Comparison of ENCODE assay signal across 8 cellular contexts in the genomic region with DNA sequence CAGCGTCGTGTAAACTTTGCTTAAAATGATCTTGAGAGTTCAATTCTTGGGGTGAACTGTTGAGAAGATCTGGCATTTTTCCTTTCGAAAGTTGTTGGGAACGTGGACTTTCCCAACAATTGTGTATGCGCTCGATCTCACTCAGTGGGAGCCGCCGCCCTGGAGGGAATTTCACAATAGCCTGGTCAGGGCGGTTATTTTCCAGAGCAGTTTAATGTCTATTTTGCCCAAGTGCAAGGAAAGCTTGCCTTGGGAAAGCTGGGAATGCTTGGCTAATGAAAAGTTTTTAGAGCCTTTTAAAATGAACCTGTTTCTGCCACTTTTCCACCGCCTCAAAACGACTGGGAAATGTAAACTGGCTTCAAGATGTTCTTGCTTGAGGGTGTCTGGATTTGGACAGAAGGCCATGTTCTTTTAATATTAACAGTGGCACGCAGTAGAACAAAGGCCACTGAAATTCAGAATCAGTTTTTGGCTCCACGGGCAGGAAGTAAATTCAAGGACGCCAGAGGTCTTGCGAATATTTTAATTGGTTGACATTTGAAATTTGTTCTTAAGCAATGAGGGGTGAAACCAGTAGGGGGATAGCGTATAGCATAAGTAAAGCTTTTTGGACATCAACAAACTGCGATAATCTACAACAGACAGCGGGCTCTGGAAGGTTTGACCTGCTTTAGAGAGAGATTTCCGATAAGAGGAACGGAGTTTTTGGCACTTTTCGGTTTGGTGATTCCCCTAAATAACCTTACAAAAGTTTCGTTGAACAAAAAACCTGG. TPM values are rescaled to one million over a fixed set of nuclear protein-coding genes. Genes with fewer than 3 reads are reported as not detected.
DNase-seq lines count a peak whose midpoint lies in the region; ATAC-seq, FAIRE-seq and TF ChIP-seq lines count a peak whose summit lies in the region.

No MANE protein-coding gene starts in this region.

- H3K4me3 ChIP-seq in AG10803 (ENCODE audit: low read length) (peak overlapping the region; percentile 71), iPS-20b (ENCODE audit: low read length) (peak overlapping the region; percentile 87; the same call in 1 of the 2 replicates), skeletal muscle tissue (ENCODE audit: low read length in 3 of 3) (peak overlapping the region; percentile 87 to 91 (median 90))

- peak overlapping the region; percentile 98 for H3K27ac Mint-ChIP-seq in MCF 10A (ENCODE audit: low read depth, unreplicated experiment)

- CTCF ChIA-PET in MCF 10A (lab: Yijun Ruan, JAX), result interaction anchor here (0.7 to 5.4 kb wide), 17 partner anchors 8 to 115 kb away, joined by 3 to 46 read pairs (median 5); no protein-coding TSS in a partner anchor

- TF ChIP-seq POLR2A in GM12891 (IDR thresholded peaks at IDR 0.05; ENCODE audit: low read depth, low read length), result peak; percentile 61

- no peaks in the 10 kb centered on the region for H3K9me3 ChIP-seq in iPS-20b (ENCODE audit: insufficient read depth, low read depth, low read length)
- no peaks in the 10 kb centered on the region for H3K9me3 ChIP-seq in skeletal muscle tissue (ENCODE audit: control insufficient read depth in 3 of 3, low read length in 3 of 3)

- H3K36me3 ChIP-seq in iPS-20b (ENCODE audit: insufficient read depth, low read depth, low read length) (no peaks in the 10 kb centered on the region), skeletal muscle tissue (ENCODE audit: control insufficient read depth in 3 of 3, insufficient read depth in 3 of 3, low read length in 3 of 3) (peaks cover 0 to 2% (median 0%) of the 10 kb centered on the region in 3 donors)

- BruUV-seq in MCF 10A (replicated peaks; lab: Mats Ljungman, UMichigan), result TSS peak; percentile 23

- intact Hi-C loops in MCF 10A (cut with micrococcal nuclease), result loop anchor here (2.0 kb wide), 2 partner anchors 46 to 116 kb away; a partner anchor contains a TSS

- H3K4me1 ChIP-seq in iPS-20b (ENCODE audit: insufficient read depth, low read length) (peaks cover 6% of the 10 kb centered on the region; the same call in 1 of the 2 replicates), skeletal muscle tissue (ENCODE audit: control insufficient read depth in 3 of 3, insufficient read depth in 3 of 3, low read length in 3 of 3) (peaks cover 16 to 25% (median 20%) of the 10 kb centered on the region in 3 donors)

- peak; percentile 35 for FAIRE-seq in GM12891 (lab: Jason Lieb, UNC)

- H3K27me3 Mint-ChIP-seq in MCF 10A (ENCODE audit: insufficient read depth, unreplicated experiment), result no peaks in the 10 kb centered on the region

- TF ChIP-seq CTCF in AG10803 (conservative IDR thresholded peaks at IDR 0.05; ENCODE audit: low read length) (peak; percentile 52), MCF 10A (IDR thresholded peaks at IDR 0.05; ENCODE audit: unreplicated experiment) (peak; percentile 22)

- H3K4me3 Mint-ChIP-seq in MCF 10A (ENCODE audit: unreplicated experiment), result peak overlapping the region; percentile 93

- ATAC-seq in HG03097 (IDR thresholded peaks at IDR 0.05; ENCODE audit: low FRiP score, unreplicated experiment), result no peak

- H3K36me3 Mint-ChIP-seq in MCF 10A (ENCODE audit: insufficient read depth, unreplicated experiment), result peaks cover 21% of the 10 kb centered on the region

- H3K4me1 Mint-ChIP-seq in MCF 10A (ENCODE audit: insufficient read depth, unreplicated experiment), result peaks cover 24% of the 10 kb centered on the region

- H3K9ac ChIP-seq in iPS-20b (ENCODE audit: low read depth, low read length) (peak overlapping the region; percentile 90; the same call in 1 of the 2 replicates), skeletal muscle tissue (ENCODE audit: low read depth in 1 of 3, low read length in 3 of 3) (peak overlapping the region; percentile 93 to 99 (median 98))

- H3K27me3 ChIP-seq in iPS-20b (ENCODE audit: insufficient read depth, low read length) (no peaks in the 10 kb centered on the region), skeletal muscle tissue (ENCODE audit: control insufficient read depth in 3 of 3, insufficient read depth in 3 of 3, low read length in 3 of 3) (no peaks in the 10 kb centered on the region)

- no peaks in the 10 kb centered on the region for H3K9me3 Mint-ChIP-seq in MCF 10A (ENCODE audit: unreplicated experiment)

- POLR2A ChIA-PET in MCF 10A (lab: Yijun Ruan, JAX), result interaction anchor here (0.6 to 8.0 kb wide), 33 partner anchors 10 to 663 kb away, joined by 3 to 198 read pairs (median 5); a partner anchor contains a TSS

- DNase-seq in AG10803 (ENCODE audit: low read depth) (peak; percentile 90), GM12891 (ENCODE audit: insufficient read length, low spot score) (no peak), HT1080 (ENCODE audit: low read depth) (peak; percentile 41), RKO (ENCODE audit: low spot score) (peak; percentile 90), MCF 10A (ENCODE audit: unreplicated experiment) (peak; percentile 92)

- H3K27ac ChIP-seq in iPS-20b (ENCODE audit: low read length) (peak overlapping the region; percentile 18), skeletal muscle tissue (ENCODE audit: low read depth, low read length) (peak overlapping the region; percentile 98)

TF ChIP-seq in GM12891, 5 proteins besides CTCF, POLR2A, EP300 and RAD21:
- peak; percentile 55 for TF ChIP-seq SPI1 (IDR thresholded peaks at IDR 0.05; ENCODE audit: low read depth, low read length)
- no peak for TF ChIP-seq PAX5 (IDR thresholded peaks at IDR 0.05; ENCODE audit: insufficient read depth, low read length, severe bottlenecking)
- no peak for TF ChIP-seq POU2F2 (IDR thresholded peaks at IDR 0.05; ENCODE audit: low read depth, low read length)
- TF ChIP-seq TAF1 (IDR thresholded peaks at IDR 0.05; ENCODE audit: low read depth, low read length), result peak; percentile 68
- TF ChIP-seq POLR2AphosphoS5 (IDR thresholded peaks at IDR 0.05; ENCODE audit: low read depth, low read length), result peak; percentile 77

RNA-seq across cellular contexts. Expression of a gene that starts 1.2 kb away (rescaled TPM):
- 139 TPM for polyA plus RNA-seq in GM12891 (2012; ENCODE audit: low read depth, missing spikeins)
- 7.4 and 10.5 TPM in 2 replicates for total RNA-seq in HT1080 (2014; rRNA removed; shearing (Covaris generic))
- 15.0 and 17.9 TPM in 2 replicates for polyA plus RNA-seq in HT1080 (2015; cell fraction: cytosol; rRNA removed)
- polyA plus RNA-seq in HT1080 (2015; cell fraction: nucleus; rRNA removed), result 24.2 and 29.3 TPM in 2 replicates
- 69.2 and 70.1 TPM in 2 replicates for total RNA-seq in MCF 10A (2022)
- 62.6 TPM for total RNA-seq in skeletal muscle tissue

RNA-seq across cellular contexts. Expression of a gene that starts 45.3 kb away (rescaled TPM):
- polyA plus RNA-seq in GM12891 (2012; ENCODE audit: low read depth, missing spikeins), result 149 TPM
- 134 and 165 TPM in 2 replicates for total RNA-seq in HT1080 (2014; rRNA removed; shearing (Covaris generic))
- 144 and 145 TPM in 2 replicates for polyA plus RNA-seq in HT1080 (2015; cell fraction: cytosol; rRNA removed)
- 49.4 and 50.7 TPM in 2 replicates for polyA plus RNA-seq in HT1080 (2015; cell fraction: nucleus; rRNA removed)
- total RNA-seq in MCF 10A (2022), result 78.0 and 94.9 TPM in 2 replicates
- total RNA-seq in skeletal muscle tissue, result 87.7 TPM

RNA-seq across cellular contexts. Expression of a gene that starts 45.7 kb away (rescaled TPM):
- 3.0 TPM for polyA plus RNA-seq in GM12891 (2012; ENCODE audit: low read depth, missing spikeins)
- 1.8 and 4.0 TPM in 2 replicates for total RNA-seq in HT1080 (2014; rRNA removed; shearing (Covaris generic))
- polyA plus RNA-seq in HT1080 (2015; cell fraction: cytosol; rRNA removed), result 1.5 and 2.9 TPM in 2 replicates
- polyA plus RNA-seq in HT1080 (2015; cell fraction: nucleus; rRNA removed), result 6.5 and 7.4 TPM in 2 replicates
- total RNA-seq in MCF 10A (2022) (13.7 and 13.9 TPM in 2 replicates), skeletal muscle tissue (16.7 TPM)
